In the genomic region with DNA sequence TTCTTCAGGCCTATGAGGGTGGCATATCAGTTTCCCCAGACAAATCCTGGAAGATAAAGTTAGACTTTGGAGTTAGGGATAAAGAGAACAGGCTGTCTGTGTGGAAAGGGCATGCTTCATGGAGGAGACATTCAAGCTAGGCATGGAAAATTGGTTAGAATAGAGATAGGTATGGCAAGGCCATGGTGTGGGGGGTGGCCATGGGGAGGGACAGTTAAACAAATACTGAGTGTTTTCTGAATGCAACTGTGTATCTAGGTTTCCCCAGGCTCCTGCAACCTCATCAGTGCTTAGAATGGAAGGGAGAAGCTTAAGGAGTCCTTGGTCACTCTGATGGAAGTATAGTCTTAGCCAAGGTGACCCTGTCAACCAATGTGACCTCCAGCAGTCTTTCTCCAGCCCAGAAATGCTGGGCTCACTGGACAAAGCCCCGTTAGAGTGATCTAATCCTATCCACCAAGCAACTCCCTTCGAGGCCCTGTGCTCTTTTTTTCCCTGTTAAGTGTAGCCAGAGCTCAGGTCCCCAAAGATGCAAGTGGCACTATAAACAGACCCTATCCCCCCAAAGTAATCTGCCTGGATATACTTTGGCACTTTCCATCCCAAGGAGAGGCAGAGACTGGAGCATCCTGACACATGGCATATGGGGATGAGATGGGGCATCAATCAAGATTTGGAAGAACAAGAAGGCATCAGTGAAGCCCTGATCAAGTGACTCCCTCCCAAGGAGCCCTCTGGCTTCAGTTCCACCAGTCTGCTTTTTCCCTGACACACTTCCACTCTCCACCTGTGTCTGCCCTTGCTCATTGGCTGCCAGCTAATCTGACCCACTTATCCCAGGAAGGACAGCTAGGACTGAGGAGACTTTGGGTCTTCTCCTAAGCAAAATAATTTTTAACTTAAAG, we compare ENCODE assay signal across 2 cellular contexts.
A peak's percentile ranks its signal among the peaks of the same experiment; 100 is the strongest.
TF ChIP-seq lines count a peak whose summit lies in the region.

No MANE protein-coding gene starts in this region.

TF ChIP-seq in HepG2, 621 proteins besides CTCF, POLR2A, EP300 and RAD21:
- TF ChIP-seq RBFOX2 (IDR thresholded peaks at IDR 0.05; ENCODE audit: low read depth, low read length), result 0 out of 2 replicates have a peak, but pooled peaks have one; percentile 18
- no peak for TF ChIP-seq ZNF564 (CRISPR knock-in tag; IDR thresholded peaks at IDR 0.05)
- TF ChIP-seq, protein P1, sequence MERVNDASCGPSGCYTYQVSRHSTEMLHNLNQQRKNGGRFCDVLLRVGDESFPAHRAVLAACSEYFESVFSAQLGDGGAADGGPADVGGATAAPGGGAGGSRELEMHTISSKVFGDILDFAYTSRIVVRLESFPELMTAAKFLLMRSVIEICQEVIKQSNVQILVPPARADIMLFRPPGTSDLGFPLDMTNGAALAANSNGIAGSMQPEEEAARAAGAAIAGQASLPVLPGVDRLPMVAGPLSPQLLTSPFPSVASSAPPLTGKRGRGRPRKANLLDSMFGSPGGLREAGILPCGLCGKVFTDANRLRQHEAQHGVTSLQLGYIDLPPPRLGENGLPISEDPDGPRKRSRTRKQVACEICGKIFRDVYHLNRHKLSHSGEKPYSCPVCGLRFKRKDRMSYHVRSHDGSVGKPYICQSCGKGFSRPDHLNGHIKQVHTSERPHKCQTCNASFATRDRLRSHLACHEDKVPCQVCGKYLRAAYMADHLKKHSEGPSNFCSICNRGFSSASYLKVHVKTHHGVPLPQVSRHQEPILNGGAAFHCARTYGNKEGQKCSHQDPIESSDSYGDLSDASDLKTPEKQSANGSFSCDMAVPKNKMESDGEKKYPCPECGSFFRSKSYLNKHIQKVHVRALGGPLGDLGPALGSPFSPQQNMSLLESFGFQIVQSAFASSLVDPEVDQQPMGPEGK (CRISPR knock-in tag; IDR thresholded peaks at IDR 0.05), result peak; percentile 64

TF ChIP-seq in WTC11, 78 proteins besides CTCF, POLR2A, EP300 and RAD21:
- TF ChIP-seq ESRRA (CRISPR knock-in tag; IDR thresholded peaks at IDR 0.05; ENCODE audit: borderline replicate concordance) (no peak), SP1 (CRISPR knock-in tag; conservative IDR thresholded peaks at IDR 0.05) (no peak), ZNF232 (CRISPR knock-in tag; IDR thresholded peaks at IDR 0.05) (no peak), ZNF671 (CRISPR knock-in tag; IDR thresholded peaks at IDR 0.05) (no peak), EMX1 (CRISPR knock-in tag; IDR thresholded peaks at IDR 0.05) (no peak), ZNF317 (CRISPR knock-in tag; IDR thresholded peaks at IDR 0.05; ENCODE audit: borderline replicate concordance, low read depth) (no peak), ZBTB21 (CRISPR knock-in tag; IDR thresholded peaks at IDR 0.05; ENCODE audit: borderline replicate concordance) (no peak), RELA (CRISPR knock-in tag; IDR thresholded peaks at IDR 0.05; ENCODE audit: borderline replicate concordance) (no peak), TP53 (CRISPR knock-in tag; IDR thresholded peaks at IDR 0.05) (no peak), ZNF423 (CRISPR knock-in tag; IDR thresholded peaks at IDR 0.05) (no peak), JUN (CRISPR knock-in tag; IDR thresholded peaks at IDR 0.05) (no peak), TEAD1 (CRISPR knock-in tag; IDR thresholded peaks at IDR 0.05) (no peak), SMAD3 (CRISPR knock-in tag; IDR thresholded peaks at IDR 0.05; ENCODE audit: borderline replicate concordance) (no peak)
- TF ChIP-seq, protein P2, sequence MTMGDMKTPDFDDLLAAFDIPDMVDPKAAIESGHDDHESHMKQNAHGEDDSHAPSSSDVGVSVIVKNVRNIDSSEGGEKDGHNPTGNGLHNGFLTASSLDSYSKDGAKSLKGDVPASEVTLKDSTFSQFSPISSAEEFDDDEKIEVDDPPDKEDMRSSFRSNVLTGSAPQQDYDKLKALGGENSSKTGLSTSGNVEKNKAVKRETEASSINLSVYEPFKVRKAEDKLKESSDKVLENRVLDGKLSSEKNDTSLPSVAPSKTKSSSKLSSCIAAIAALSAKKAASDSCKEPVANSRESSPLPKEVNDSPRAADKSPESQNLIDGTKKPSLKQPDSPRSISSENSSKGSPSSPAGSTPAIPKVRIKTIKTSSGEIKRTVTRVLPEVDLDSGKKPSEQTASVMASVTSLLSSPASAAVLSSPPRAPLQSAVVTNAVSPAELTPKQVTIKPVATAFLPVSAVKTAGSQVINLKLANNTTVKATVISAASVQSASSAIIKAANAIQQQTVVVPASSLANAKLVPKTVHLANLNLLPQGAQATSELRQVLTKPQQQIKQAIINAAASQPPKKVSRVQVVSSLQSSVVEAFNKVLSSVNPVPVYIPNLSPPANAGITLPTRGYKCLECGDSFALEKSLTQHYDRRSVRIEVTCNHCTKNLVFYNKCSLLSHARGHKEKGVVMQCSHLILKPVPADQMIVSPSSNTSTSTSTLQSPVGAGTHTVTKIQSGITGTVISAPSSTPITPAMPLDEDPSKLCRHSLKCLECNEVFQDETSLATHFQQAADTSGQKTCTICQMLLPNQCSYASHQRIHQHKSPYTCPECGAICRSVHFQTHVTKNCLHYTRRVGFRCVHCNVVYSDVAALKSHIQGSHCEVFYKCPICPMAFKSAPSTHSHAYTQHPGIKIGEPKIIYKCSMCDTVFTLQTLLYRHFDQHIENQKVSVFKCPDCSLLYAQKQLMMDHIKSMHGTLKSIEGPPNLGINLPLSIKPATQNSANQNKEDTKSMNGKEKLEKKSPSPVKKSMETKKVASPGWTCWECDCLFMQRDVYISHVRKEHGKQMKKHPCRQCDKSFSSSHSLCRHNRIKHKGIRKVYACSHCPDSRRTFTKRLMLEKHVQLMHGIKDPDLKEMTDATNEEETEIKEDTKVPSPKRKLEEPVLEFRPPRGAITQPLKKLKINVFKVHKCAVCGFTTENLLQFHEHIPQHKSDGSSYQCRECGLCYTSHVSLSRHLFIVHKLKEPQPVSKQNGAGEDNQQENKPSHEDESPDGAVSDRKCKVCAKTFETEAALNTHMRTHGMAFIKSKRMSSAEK (CRISPR knock-in tag; IDR thresholded peaks at IDR 0.05; ENCODE audit: borderline replicate concordance), result no peak
- TF ChIP-seq, protein P3, sequence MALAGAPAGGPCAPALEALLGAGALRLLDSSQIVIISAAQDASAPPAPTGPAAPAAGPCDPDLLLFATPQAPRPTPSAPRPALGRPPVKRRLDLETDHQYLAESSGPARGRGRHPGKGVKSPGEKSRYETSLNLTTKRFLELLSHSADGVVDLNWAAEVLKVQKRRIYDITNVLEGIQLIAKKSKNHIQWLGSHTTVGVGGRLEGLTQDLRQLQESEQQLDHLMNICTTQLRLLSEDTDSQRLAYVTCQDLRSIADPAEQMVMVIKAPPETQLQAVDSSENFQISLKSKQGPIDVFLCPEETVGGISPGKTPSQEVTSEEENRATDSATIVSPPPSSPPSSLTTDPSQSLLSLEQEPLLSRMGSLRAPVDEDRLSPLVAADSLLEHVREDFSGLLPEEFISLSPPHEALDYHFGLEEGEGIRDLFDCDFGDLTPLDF (CRISPR knock-in tag; IDR thresholded peaks at IDR 0.05), result no peak
- TF ChIP-seq, protein P4, sequence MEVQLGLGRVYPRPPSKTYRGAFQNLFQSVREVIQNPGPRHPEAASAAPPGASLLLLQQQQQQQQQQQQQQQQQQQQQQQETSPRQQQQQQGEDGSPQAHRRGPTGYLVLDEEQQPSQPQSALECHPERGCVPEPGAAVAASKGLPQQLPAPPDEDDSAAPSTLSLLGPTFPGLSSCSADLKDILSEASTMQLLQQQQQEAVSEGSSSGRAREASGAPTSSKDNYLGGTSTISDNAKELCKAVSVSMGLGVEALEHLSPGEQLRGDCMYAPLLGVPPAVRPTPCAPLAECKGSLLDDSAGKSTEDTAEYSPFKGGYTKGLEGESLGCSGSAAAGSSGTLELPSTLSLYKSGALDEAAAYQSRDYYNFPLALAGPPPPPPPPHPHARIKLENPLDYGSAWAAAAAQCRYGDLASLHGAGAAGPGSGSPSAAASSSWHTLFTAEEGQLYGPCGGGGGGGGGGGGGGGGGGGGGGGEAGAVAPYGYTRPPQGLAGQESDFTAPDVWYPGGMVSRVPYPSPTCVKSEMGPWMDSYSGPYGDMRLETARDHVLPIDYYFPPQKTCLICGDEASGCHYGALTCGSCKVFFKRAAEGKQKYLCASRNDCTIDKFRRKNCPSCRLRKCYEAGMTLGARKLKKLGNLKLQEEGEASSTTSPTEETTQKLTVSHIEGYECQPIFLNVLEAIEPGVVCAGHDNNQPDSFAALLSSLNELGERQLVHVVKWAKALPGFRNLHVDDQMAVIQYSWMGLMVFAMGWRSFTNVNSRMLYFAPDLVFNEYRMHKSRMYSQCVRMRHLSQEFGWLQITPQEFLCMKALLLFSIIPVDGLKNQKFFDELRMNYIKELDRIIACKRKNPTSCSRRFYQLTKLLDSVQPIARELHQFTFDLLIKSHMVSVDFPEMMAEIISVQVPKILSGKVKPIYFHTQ (CRISPR knock-in tag; IDR thresholded peaks at IDR 0.05), result no peak
- TF ChIP-seq, protein P5, sequence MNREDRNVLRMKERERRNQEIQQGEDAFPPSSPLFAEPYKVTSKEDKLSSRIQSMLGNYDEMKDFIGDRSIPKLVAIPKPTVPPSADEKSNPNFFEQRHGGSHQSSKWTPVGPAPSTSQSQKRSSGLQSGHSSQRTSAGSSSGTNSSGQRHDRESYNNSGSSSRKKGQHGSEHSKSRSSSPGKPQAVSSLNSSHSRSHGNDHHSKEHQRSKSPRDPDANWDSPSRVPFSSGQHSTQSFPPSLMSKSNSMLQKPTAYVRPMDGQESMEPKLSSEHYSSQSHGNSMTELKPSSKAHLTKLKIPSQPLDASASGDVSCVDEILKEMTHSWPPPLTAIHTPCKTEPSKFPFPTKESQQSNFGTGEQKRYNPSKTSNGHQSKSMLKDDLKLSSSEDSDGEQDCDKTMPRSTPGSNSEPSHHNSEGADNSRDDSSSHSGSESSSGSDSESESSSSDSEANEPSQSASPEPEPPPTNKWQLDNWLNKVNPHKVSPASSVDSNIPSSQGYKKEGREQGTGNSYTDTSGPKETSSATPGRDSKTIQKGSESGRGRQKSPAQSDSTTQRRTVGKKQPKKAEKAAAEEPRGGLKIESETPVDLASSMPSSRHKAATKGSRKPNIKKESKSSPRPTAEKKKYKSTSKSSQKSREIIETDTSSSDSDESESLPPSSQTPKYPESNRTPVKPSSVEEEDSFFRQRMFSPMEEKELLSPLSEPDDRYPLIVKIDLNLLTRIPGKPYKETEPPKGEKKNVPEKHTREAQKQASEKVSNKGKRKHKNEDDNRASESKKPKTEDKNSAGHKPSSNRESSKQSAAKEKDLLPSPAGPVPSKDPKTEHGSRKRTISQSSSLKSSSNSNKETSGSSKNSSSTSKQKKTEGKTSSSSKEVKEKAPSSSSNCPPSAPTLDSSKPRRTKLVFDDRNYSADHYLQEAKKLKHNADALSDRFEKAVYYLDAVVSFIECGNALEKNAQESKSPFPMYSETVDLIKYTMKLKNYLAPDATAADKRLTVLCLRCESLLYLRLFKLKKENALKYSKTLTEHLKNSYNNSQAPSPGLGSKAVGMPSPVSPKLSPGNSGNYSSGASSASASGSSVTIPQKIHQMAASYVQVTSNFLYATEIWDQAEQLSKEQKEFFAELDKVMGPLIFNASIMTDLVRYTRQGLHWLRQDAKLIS (CRISPR knock-in tag; IDR thresholded peaks at IDR 0.05; ENCODE audit: borderline replicate concordance), result no peak
- TF ChIP-seq, protein P6, sequence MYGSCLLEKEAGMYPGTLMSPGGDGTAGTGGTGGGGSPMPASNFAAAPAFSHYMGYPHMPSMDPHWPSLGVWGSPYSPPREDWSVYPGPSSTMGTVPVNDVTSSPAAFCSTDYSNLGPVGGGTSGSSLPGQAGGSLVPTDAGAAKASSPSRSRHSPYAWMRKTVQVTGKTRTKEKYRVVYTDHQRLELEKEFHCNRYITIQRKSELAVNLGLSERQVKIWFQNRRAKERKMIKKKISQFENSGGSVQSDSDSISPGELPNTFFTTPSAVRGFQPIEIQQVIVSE (CRISPR knock-in tag; IDR thresholded peaks at IDR 0.05; ENCODE audit: borderline replicate concordance), result no peak
TF ChIP-seq in WTC11: peak in this region for 0.
